Comparison of ENCODE assay signal across 1 cellular context in genomic region chr6:13453771-13454251, GRCh38.
A peak's percentile ranks its signal among the peaks of the same experiment; 100 is the strongest.
TF ChIP-seq lines count a peak whose summit lies in the region.

No MANE protein-coding gene starts in this region.

TF ChIP-seq in HEK293, 187 proteins besides CTCF, POLR2A, EP300 and RAD21 (continued from another document):
- TF ChIP-seq TSHZ1 (tag by site-specific recombination; IDR thresholded peaks at IDR 0.05; ENCODE audit: borderline replicate concordance), result peak; percentile 87; the same call in 1 of the 2 replicates
- TF ChIP-seq ZNF521 (tag by site-specific recombination; IDR thresholded peaks at IDR 0.05), result no peak
- TF ChIP-seq SP3 (tag by site-specific recombination; IDR thresholded peaks at IDR 0.05), result peak; percentile 5; the same call in 1 of the 2 replicates
- no peak for TF ChIP-seq ZNF449 (tag by site-specific recombination; IDR thresholded peaks at IDR 0.05)
- TF ChIP-seq ZNF571 (tag by site-specific recombination; IDR thresholded peaks at IDR 0.05), result no peak
- peak; percentile 67 for TF ChIP-seq ZNF366 (tag by site-specific recombination; conservative IDR thresholded peaks at IDR 0.05)
- TF ChIP-seq PRDM10 (tag by site-specific recombination; IDR thresholded peaks at IDR 0.05), result peak; percentile 43
- TF ChIP-seq ZNF629 (tag by site-specific recombination; IDR thresholded peaks at IDR 0.05), result peak; percentile 76; the same call in 1 of the 2 replicates
- TF ChIP-seq ZNF785 (tag by site-specific recombination; IDR thresholded peaks at IDR 0.05), result no peak
- TF ChIP-seq ZNF121 (tag by site-specific recombination; IDR thresholded peaks at IDR 0.05), result no peak
- no peak for TF ChIP-seq SETDB1 (IDR thresholded peaks at IDR 0.05; ENCODE audit: insufficient read length, low read length)
- TF ChIP-seq ZNF223 (tag by site-specific recombination; IDR thresholded peaks at IDR 0.05), result no peak
